In genomic region chr2:184620367-184620766, GRCh38 we compare ENCODE assay signal across 30 cellular contexts. TPM values are rescaled to one million over a fixed set of nuclear protein-coding genes. Genes with fewer than 3 reads are reported as not detected.
"Had no signal": no experiment of that assay in that cellular context is flagged by ENCODE, and none has a peak within 500 bp of the region (broad histone marks: within the 10 kb centered on the region; RNA-seq: fewer than 3 reads in every experiment).

No MANE protein-coding gene starts in this region.

- DNase-seq: activated CD4-positive, alpha-beta T cell treated with anti-CD3 and anti-CD28 coated beads for 4 hours; activated CD4-positive, alpha-beta T cell treated with anti-CD3 and anti-CD28 coated beads, Interleukin-2, amount 50 U/mL, for 4 hours; activated naive CD4-positive, alpha-beta T cell; activated T-cell treated with anti-CD3 and anti-CD28 coated beads for 4 hours; activated T-cell treated with anti-CD3 and anti-CD28 coated beads, Interleukin-2, amount 50 U/mL, for 72 hours; aorta; body of pancreas; cerebellar nuclear complex; colonic mucosa; effector CD8-positive, alpha-beta T cell; erythroblast; foreskin melanocyte; glutamatergic neuron; islet precursor cell; left ventricle myocardium inferior; mucosa of descending colon; stimulated activated CD4-positive, alpha-beta T cell treated with anti-CD3 and anti-CD28 coated beads, Interleukin-15, amount 100 ng/mL, for 24 hours; stimulated activated CD4-positive, alpha-beta T cell treated with anti-CD3 and anti-CD28 coated beads, Interleukin-2, amount 100 ng/mL, for 24 hours; stimulated activated naive CD4-positive, alpha-beta T cell; testis; transverse colon had no signal

- H3K4me3 ChIP-seq: body of pancreas, cardiac muscle cell, colonic mucosa, left ventricle myocardium inferior, lung, mucosa of descending colon, right atrium auricular region, testis, transverse colon had no signal

- H3K9me3 ChIP-seq: body of pancreas, colonic mucosa, left ventricle myocardium inferior, mucosa of descending colon, right atrium auricular region, testis, transverse colon had no signal

- H3K4me1 ChIP-seq: body of pancreas, colonic mucosa, left ventricle myocardium inferior, right atrium auricular region, testis, transverse colon had no signal

- H3K36me3 ChIP-seq: cardiac muscle cell, colonic mucosa, left ventricle myocardium inferior, right atrium auricular region, transverse colon had no signal

- ATAC-seq: activated naive CD4-positive, alpha-beta T cell treated with anti-CD3 and anti-CD28 coated beads, Interleukin-2, amount 50 U/mL, for 72 hours; activated T-cell treated with anti-CD3 and anti-CD28 coated beads, Interleukin-2, amount 50 U/mL, for 72 hours; body of pancreas; mucosa of descending colon; natural killer cell treated with Interleukin-12 subunit alpha and Interleukin-12 subunit beta and Interleukin-15 and Interleukin-18, amount 100 ng/mL, for 72 hours had no signal

- H3K27ac ChIP-seq: body of pancreas, cardiac muscle cell, colonic mucosa, left ventricle myocardium inferior, right atrium auricular region, testis, transverse colon, VCaP had no signal

- H3K27me3 ChIP-seq: body of pancreas, cardiac muscle cell, colonic mucosa, right atrium auricular region, testis, transverse colon had no signal

RNA-seq across cellular contexts. Expression of gene ZNF804A, which starts 22.0 kb away (rescaled TPM):
- total RNA-seq: activated naive CD4-positive, alpha-beta T cell treated with anti-CD3 and anti-CD28 coated beads, Interleukin-2, amount 50 U/mL, for 72 hours; activated T-cell treated with anti-CD3 and anti-CD28 coated beads, Interleukin-2, amount 50 U/mL, for 72 hours; body of pancreas; cardiac muscle cell; dermis microvascular lymphatic vessel endothelial cell; left ventricle myocardium inferior; mesenteric fat pad; pulmonary artery endothelial cell; right atrium auricular region had no signal
- polyA plus RNA-seq: aorta had no signal
